Comparison of ENCODE assay signal across 1 cellular context in genomic region chr6:27502508-27503435, GRCh38.
TF ChIP-seq lines count a peak whose summit lies in the region.

No MANE protein-coding gene starts in this region.

TF ChIP-seq in HepG2, 621 proteins besides CTCF, POLR2A, EP300 and RAD21 (continued from another document and continues in another):
- TF ChIP-seq ARID4A (CRISPR knock-in tag; IDR thresholded peaks at IDR 0.05; ENCODE audit: borderline replicate concordance) (no peak), SMC3 (IDR thresholded peaks at IDR 0.05; ENCODE audit: low read length) (no peak), GZF1 (CRISPR knock-in tag; IDR thresholded peaks at IDR 0.05) (0 out of 2 replicates have a peak, but pooled peaks have one; percentile 38), DZIP1 (CRISPR knock-in tag; IDR thresholded peaks at IDR 0.05) (no peak), RNF219 (CRISPR knock-in tag; IDR thresholded peaks at IDR 0.05) (no peak), TFAP4 (IDR thresholded peaks at IDR 0.05; ENCODE audit: borderline replicate concordance, low read depth) (no peak), SMARCC2 (IDR thresholded peaks at IDR 0.05) (no peak), ZNF253 (CRISPR knock-in tag; IDR thresholded peaks at IDR 0.05; ENCODE audit: borderline replicate concordance) (no peak), ZHX2 (IDR thresholded peaks at IDR 0.05; ENCODE audit: low read depth) (no peak), ZHX2 (CRISPR knock-in tag; IDR thresholded peaks at IDR 0.05; ENCODE audit: borderline replicate concordance) (no peak), LRRFIP1 (CRISPR knock-in tag; conservative IDR thresholded peaks at IDR 0.05) (no peak), ZNF773 (CRISPR knock-in tag; IDR thresholded peaks at IDR 0.05; ENCODE audit: borderline replicate concordance) (no peak), PCBP2 (optimal IDR thresholded peaks at IDR 0.05; ENCODE audit: low read depth, low read length, poor library complexity, severe bottlenecking) (no peak), IRF9 (CRISPR knock-in tag; IDR thresholded peaks at IDR 0.05; ENCODE audit: borderline replicate concordance) (no peak), ZNF841 (CRISPR knock-in tag; IDR thresholded peaks at IDR 0.05; ENCODE audit: borderline replicate concordance) (no peak), ZNF567 (CRISPR knock-in tag; IDR thresholded peaks at IDR 0.05; ENCODE audit: borderline replicate concordance) (no peak), AFF4 (CRISPR knock-in tag; IDR thresholded peaks at IDR 0.05) (no peak), ZBTB38 (CRISPR knock-in tag; IDR thresholded peaks at IDR 0.05) (no peak), ZFP91 (CRISPR knock-in tag; IDR thresholded peaks at IDR 0.05; ENCODE audit: borderline replicate concordance) (no peak), STAG1 (CRISPR knock-in tag; IDR thresholded peaks at IDR 0.05) (no peak), ZBTB43 (CRISPR knock-in tag; conservative IDR thresholded peaks at IDR 0.05) (no peak), ZBTB20 (CRISPR knock-in tag; IDR thresholded peaks at IDR 0.05; ENCODE audit: borderline replicate concordance, low read depth) (no peak)
